ENCODE assay signal across 1 cellular context in genomic region chr5:176724472-176724871, GRCh38.
TF ChIP-seq lines count a peak whose summit lies in the region.

No MANE protein-coding gene starts in this region.

TF ChIP-seq in WTC11, 78 proteins besides CTCF, POLR2A, EP300 and RAD21 (continued from another document):
- TF ChIP-seq ATF6 (CRISPR knock-in tag; IDR thresholded peaks at IDR 0.05) (no peak), MAX (CRISPR knock-in tag; IDR thresholded peaks at IDR 0.05) (no peak), NFATC4 (CRISPR knock-in tag; IDR thresholded peaks at IDR 0.05) (no peak), ZNF425 (CRISPR knock-in tag; conservative IDR thresholded peaks at IDR 0.05) (no peak), ZMAT4 (CRISPR knock-in tag; IDR thresholded peaks at IDR 0.05) (no peak), TEAD4 (CRISPR knock-in tag; IDR thresholded peaks at IDR 0.05) (no peak), PRDM15 (CRISPR knock-in tag; IDR thresholded peaks at IDR 0.05) (no peak), E2F4 (CRISPR knock-in tag; IDR thresholded peaks at IDR 0.05; ENCODE audit: borderline replicate concordance, low read depth) (no peak)
